Comparison of ENCODE assay signal across 8 cellular contexts in genomic region chr1:113758631-113759340, GRCh38. TPM values are rescaled to one million over a fixed set of nuclear protein-coding genes. Genes with fewer than 3 reads are reported as not detected.
DNase-seq lines count a peak whose midpoint lies in the region; ATAC-seq, FAIRE-seq and TF ChIP-seq lines count a peak whose summit lies in the region.

No MANE protein-coding gene starts in this region.

- H3K27ac ChIP-seq in osteoblast (ENCODE audit: low read depth, low read length) (peak overlapping the region; percentile 96), tibial artery (peak overlapping the region; percentile 91 to 98)

- peaks cover 42% of the 10 kb centered on the region for H3K79me2 ChIP-seq in osteoblast (ENCODE audit: insufficient read depth, low read length)

- H3K36me3 Mint-ChIP-seq in glutamatergic neuron (ENCODE audit: unreplicated experiment) = no peaks in the 10 kb centered on the region

- H3K27me3 ChIP-seq in osteoblast (ENCODE audit: insufficient read depth, low read length) (no peaks in the 10 kb centered on the region), tibial artery (no peaks in the 10 kb centered on the region)

- FAIRE-seq in HTR-8/SVneo (lab: Jason Lieb, UNC) = no peak

- H3K4me3 ChIP-seq in osteoblast (ENCODE audit: insufficient read depth, low read length) (peak overlapping the region; percentile 89), tibial artery (peak overlapping the region; percentile 77 to 95)

- peak overlapping the region; percentile 95 for H3K4me2 ChIP-seq in osteoblast (ENCODE audit: insufficient read depth, low read length)

- peak; percentile 46 for DNase-seq in DMS53 treated with DMSO at 0.1 percent for 48 hours (lab: John Stamatoyannopoulos, UW; ENCODE audit: unreplicated experiment)
- peak; percentile 20 for DNase-seq in HTR-8/SVneo (ENCODE audit: insufficient read length, low spot score)
- peak; percentile 45 for DNase-seq in SK-MEL-5 (ENCODE audit: low read depth, low spot score)
- peak; percentile 59 for DNase-seq in activated naive CD4-positive, alpha-beta T cell treated with anti-CD3 and anti-CD28 coated beads, Interleukin-2, amount 50 U/mL, for 16 hours
- peak; percentile 95 for DNase-seq in glutamatergic neuron
- DNase-seq in osteoblast (ENCODE audit: insufficient read length, low spot score, missing footprints) = peak; percentile 68
- DNase-seq in tibial artery = peak; percentile 42 to 80

- H3K9me3 ChIP-seq in osteoblast (ENCODE audit: low read depth, low read length) (no peaks in the 10 kb centered on the region), tibial artery (no peaks in the 10 kb centered on the region)

- H3K4me1 Mint-ChIP-seq in glutamatergic neuron (ENCODE audit: low read depth, unreplicated experiment) = peaks cover 46% of the 10 kb centered on the region

- H3K36me3 ChIP-seq in osteoblast (ENCODE audit: insufficient read depth, low read length) (peaks cover 6% of the 10 kb centered on the region), tibial artery (no peaks in the 10 kb centered on the region)

- peak overlapping the region; percentile 95 for H3K27ac Mint-ChIP-seq in glutamatergic neuron (ENCODE audit: unreplicated experiment)

- H3K27me3 Mint-ChIP-seq in glutamatergic neuron (ENCODE audit: unreplicated experiment) = peaks cover 13% of the 10 kb centered on the region

- TF ChIP-seq CTCF in glutamatergic neuron (IDR thresholded peaks at IDR 0.05; ENCODE audit: partially characterized antibody, unreplicated experiment) (no peak), osteoblast (IDR thresholded peaks at IDR 0.05; ENCODE audit: extremely low read depth, low read depth, low read length) (no peak), tibial artery (IDR thresholded peaks at IDR 0.05) (no peak)

- H2AFZ ChIP-seq in osteoblast (ENCODE audit: low read length) = peak overlapping the region; percentile 79

- peaks cover 20% of the 10 kb centered on the region for H3K9me3 Mint-ChIP-seq in glutamatergic neuron (ENCODE audit: unreplicated experiment)

- H3K4me1 ChIP-seq in osteoblast (ENCODE audit: insufficient read depth, low read length) (peaks cover 14% of the 10 kb centered on the region), tibial artery (peaks cover 0 to 20% (median 2%) of the 10 kb centered on the region in 4 donors)

- in situ Hi-C loops in SK-MEL-5 (cut with HindIII; ENCODE audit: low pct_unique_long_range_greater_than_20kb, low sequenced_read_pairs) = no loop called here

- intact Hi-C loops in tibial artery (cut with DNase I; ENCODE audit: low total_unique reads) = loop anchor here (10.0 kb wide), 1 partner anchor 146 kb away; the partner anchor contains the start of genes AP4B1 and DCLRE1B

- H4K20me1 ChIP-seq in osteoblast (ENCODE audit: insufficient read depth, low read length) = peaks cover 3% of the 10 kb centered on the region

- peak overlapping the region; percentile 90 for H3K4me3 Mint-ChIP-seq in glutamatergic neuron (ENCODE audit: unreplicated experiment)

- ATAC-seq in GM21390 (IDR thresholded peaks at IDR 0.05; ENCODE audit: unreplicated experiment) = peak; percentile 63

RNA-seq across cellular contexts. Expression of gene PHTF1, which starts 0.5 kb away (rescaled TPM):
- total RNA-seq in SK-MEL-5 (2014; rRNA removed; shearing (Covaris generic)) = 15.9 and 19.3 TPM in 2 replicates
- polyA plus RNA-seq in SK-MEL-5 (2015; cell fraction: cytosol; rRNA removed) = 14.7 and 24.9 TPM in 2 replicates
- polyA plus RNA-seq in SK-MEL-5 (2015; cell fraction: nucleus; rRNA removed) = 11.7 and 13.8 TPM in 2 replicates
- total RNA-seq in glutamatergic neuron (ENCODE audit: unreplicated experiment) = 107 TPM
- 41.6 and 42.4 TPM in 2 replicates for total RNA-seq in osteoblast

RNA-seq across cellular contexts. Expression of gene RSBN1, which starts 53.5 kb away (rescaled TPM):
- 5.9 and 7.6 TPM in 2 replicates for total RNA-seq in SK-MEL-5 (2014; rRNA removed; shearing (Covaris generic))
- 4.2 and 5.1 TPM in 2 replicates for polyA plus RNA-seq in SK-MEL-5 (2015; cell fraction: cytosol; rRNA removed)
- polyA plus RNA-seq in SK-MEL-5 (2015; cell fraction: nucleus; rRNA removed) = 7.3 and 17.3 TPM in 2 replicates
- 35.2 TPM for total RNA-seq in glutamatergic neuron (ENCODE audit: unreplicated experiment)
- 14.5 and 15.3 TPM in 2 replicates for total RNA-seq in osteoblast

Comparison
In these comparisons a context has a peak if more than half of its experiments do, and no peak if none do; other contexts are left out.
1. Peak in every context shown above with its lines: DNase-seq, ATAC-seq, H3K4me3 ChIP-seq and H3K27ac ChIP-seq.
2. DNase-seq: peak in every context shown above with its lines; median percentile 95 in glutamatergic neuron; 68 in osteoblast; 61 in tibial artery; 59 in activated naive CD4-positive, alpha-beta T cell treated with anti-CD3 and anti-CD28 coated beads, Interleukin-2, amount 50 U/mL, for 16 hours; 46 in DMS53 treated with DMSO at 0.1 percent for 48 hours; 45 in SK-MEL-5; 20 in HTR-8/SVneo.